In the genomic region with DNA sequence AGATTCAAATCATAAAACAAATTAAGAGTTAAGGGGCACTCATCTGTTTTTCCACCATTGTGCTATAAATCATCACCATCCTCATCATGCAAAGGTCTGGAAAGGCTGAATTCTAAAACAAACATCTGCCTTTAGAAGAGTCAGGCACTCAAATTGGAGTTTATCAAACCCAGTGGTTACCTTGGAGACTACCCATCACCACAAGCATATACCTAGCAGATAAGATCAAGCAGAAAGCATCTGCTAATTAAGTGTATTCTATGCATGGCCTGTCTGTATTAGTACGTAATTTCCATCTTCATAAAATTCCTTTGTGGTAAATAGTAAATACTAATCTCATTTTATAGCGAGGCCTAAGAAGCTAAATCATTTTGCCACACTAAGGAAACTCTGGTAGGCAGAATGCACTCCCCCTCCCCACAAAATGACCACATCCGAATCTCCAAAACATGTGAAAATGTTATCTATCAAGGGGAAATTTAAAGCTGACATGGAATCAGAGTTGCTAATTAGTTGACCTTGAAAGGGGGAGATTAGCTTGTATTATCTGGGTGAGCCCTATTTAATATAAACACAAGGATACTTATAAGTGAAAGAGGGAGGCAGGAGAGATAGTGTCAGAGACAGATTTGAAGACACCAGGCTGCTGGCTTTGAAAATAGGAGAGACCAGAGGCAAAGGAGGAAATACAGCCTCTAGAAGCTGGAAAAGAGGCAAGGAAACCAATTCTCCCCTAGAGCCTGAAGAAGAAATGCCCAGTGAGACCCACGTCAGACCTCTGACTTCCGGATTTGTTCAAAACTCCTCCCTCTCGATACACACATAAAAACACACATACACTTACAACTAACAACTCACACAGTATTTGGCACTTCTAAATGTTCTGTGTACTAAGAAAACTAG, we compare ENCODE assay signal across 8 cellular contexts. TPM values are rescaled to one million over a fixed set of nuclear protein-coding genes. Genes with fewer than 3 reads are reported as not detected.
DNase-seq lines count a peak whose midpoint lies in the region; ATAC-seq lines count a peak whose summit lies in the region.

No MANE protein-coding gene starts in this region.

- DNase-seq in COLO668 (lab: John Stamatoyannopoulos, UW; ENCODE audit: unreplicated experiment), result peak; percentile 8
- DNase-seq in memory B cell (ENCODE audit: low spot score in 2 of 2), result no peak
- DNase-seq in SKM-1 (lab: John Stamatoyannopoulos, UW; ENCODE audit: unreplicated experiment), result no peak
- DNase-seq in anterior cingulate cortex (lab: John Stamatoyannopoulos, UW), result no peak
- no peak for DNase-seq in NCI-H524 treated with DMSO at 0.1 percent for 48 hours (lab: John Stamatoyannopoulos, UW)

- H3K4me1 Mint-ChIP-seq in activated T-helper 17 cell treated with anti-CD3 and anti-CD28 coated beads, Interleukin-2, amount 50 U/mL, for 72 hours, result peaks cover 29% of the 10 kb centered on the region
- peaks cover 35% of the 10 kb centered on the region for H3K4me1 Mint-ChIP-seq in memory B cell

- ATAC-seq in activated T-helper 17 cell treated with anti-CD3 and anti-CD28 coated beads, Interleukin-2, amount 50 U/mL, for 72 hours (replicated peaks), result peak; percentile 82
- peak; percentile 76 for ATAC-seq in memory B cell (ENCODE audit: low read depth)
- no peak for ATAC-seq in GM18858 (IDR thresholded peaks at IDR 0.05; ENCODE audit: unreplicated experiment)

- H3K36me3 Mint-ChIP-seq in activated T-helper 17 cell treated with anti-CD3 and anti-CD28 coated beads, Interleukin-2, amount 50 U/mL, for 72 hours (ENCODE audit: low read depth), result no peaks in the 10 kb centered on the region
- H3K36me3 Mint-ChIP-seq in memory B cell, result peaks cover 4% of the 10 kb centered on the region

- no peaks in the 10 kb centered on the region for H3K9me3 Mint-ChIP-seq in activated T-helper 17 cell treated with anti-CD3 and anti-CD28 coated beads, Interleukin-2, amount 50 U/mL, for 72 hours
- no peaks in the 10 kb centered on the region for H3K9me3 Mint-ChIP-seq in memory B cell

- H3K27ac ChIP-seq in KOPT-K1 (ENCODE audit: low read depth, low read length, poor library complexity, severe bottlenecking), result peak overlapping the region; percentile 12

- H3K4me3 Mint-ChIP-seq in activated T-helper 17 cell treated with anti-CD3 and anti-CD28 coated beads, Interleukin-2, amount 50 U/mL, for 72 hours, result peak overlapping the region; percentile 67
- peak overlapping the region; percentile 32 for H3K4me3 Mint-ChIP-seq in memory B cell

- 0 out of 2 replicates have a peak, but pooled peaks cover 4% of the 10 kb centered on the region for H3K36me3 ChIP-seq in KOPT-K1 (ENCODE audit: insufficient read depth, low read length)

- peak overlapping the region; percentile 85 for H3K27ac Mint-ChIP-seq in activated T-helper 17 cell treated with anti-CD3 and anti-CD28 coated beads, Interleukin-2, amount 50 U/mL, for 72 hours
- peak overlapping the region; percentile 79 for H3K27ac Mint-ChIP-seq in memory B cell

- no peaks in the 10 kb centered on the region for H3K9me3 ChIP-seq in KOPT-K1 (ENCODE audit: insufficient read depth, low read length, poor library complexity, severe bottlenecking)

- H3K27me3 Mint-ChIP-seq in activated T-helper 17 cell treated with anti-CD3 and anti-CD28 coated beads, Interleukin-2, amount 50 U/mL, for 72 hours, result no peaks in the 10 kb centered on the region
- H3K27me3 Mint-ChIP-seq in memory B cell, result no peaks in the 10 kb centered on the region

RNA-seq across cellular contexts. Expression of a gene that starts 23.2 kb away (rescaled TPM):
- 10 to 100 TPM; 42.2 to 61.2 TPM for total RNA-seq in activated T-helper 17 cell treated with anti-CD3 and anti-CD28 coated beads, Interleukin-2, amount 50 U/mL, for 72 hours

RNA-seq across cellular contexts. Expression of a gene that starts 23.6 kb away (rescaled TPM):
- 10 to 100 TPM; 28.9 to 32.9 TPM for total RNA-seq in activated T-helper 17 cell treated with anti-CD3 and anti-CD28 coated beads, Interleukin-2, amount 50 U/mL, for 72 hours
